1 cellular context compared by ENCODE assay signal in the genomic region with DNA sequence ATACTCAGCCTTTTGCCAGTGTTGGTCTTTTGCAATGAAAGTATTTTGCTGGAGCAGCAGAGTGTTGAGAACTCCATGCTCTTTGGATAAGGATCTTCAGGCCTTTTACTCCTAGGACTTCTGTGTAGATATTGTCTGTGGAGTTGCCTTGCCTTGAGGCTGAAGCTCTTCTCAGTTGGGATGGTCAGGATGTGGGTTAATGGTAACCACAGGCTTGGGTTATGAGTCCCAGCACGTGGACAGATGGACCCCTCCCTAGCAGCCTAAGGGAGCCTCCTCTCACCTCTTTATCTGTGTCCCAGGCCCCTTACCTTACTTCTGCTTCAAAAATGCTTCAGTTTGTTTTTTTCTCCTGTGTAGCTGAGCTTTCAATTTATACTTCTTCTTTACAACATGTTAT.
TF ChIP-seq lines count a peak whose summit lies in the region.

No MANE protein-coding gene starts in this region.

TF ChIP-seq in GM12878, 131 proteins besides CTCF, POLR2A, EP300 and RAD21 (continued from another document):
- TF ChIP-seq FOXK2 (IDR thresholded peaks at IDR 0.05): no peak
